ENCODE assay signal across 11 cellular contexts in the genomic region with DNA sequence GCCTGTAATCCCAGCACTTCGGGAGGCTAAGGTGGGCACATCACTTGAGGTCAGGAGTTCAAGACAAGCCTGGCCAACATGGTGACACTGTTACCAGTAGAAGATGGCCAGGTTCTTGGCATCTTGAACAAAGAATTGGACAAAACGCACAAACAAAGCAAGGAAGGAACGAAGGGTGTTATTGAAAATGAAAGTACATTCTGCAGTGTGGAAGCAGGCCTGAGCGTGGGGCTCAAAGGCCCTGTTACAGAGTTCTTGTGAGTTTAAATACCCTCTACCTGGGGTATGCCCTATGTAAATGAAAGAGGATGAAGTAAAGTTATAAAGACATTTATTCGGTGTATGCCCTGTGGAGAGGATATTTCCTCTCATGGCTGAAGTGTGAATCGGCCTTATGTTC. TPM values are rescaled to one million over a fixed set of nuclear protein-coding genes. Genes with fewer than 3 reads are reported as not detected.
A peak's percentile ranks its signal among the peaks of the same experiment; 100 is the strongest.
DNase-seq lines count a peak whose midpoint lies in the region; ATAC-seq and TF ChIP-seq lines count a peak whose summit lies in the region.
"Had no signal": no experiment of that assay in that cellular context is flagged by ENCODE, and none has a peak within 500 bp of the region (broad histone marks: within the 10 kb centered on the region; RNA-seq: fewer than 3 reads in every experiment).

No MANE protein-coding gene starts in this region.

- no peaks in the 10 kb centered on the region for H3K9me3 Mint-ChIP-seq in activated naive CD4-positive, alpha-beta T cell treated with anti-CD3 and anti-CD28 coated beads, Interleukin-2, amount 50 U/mL, for 24 hours
- H3K9me3 Mint-ChIP-seq in activated CD8-positive, alpha-beta T cell treated with anti-CD3 and anti-CD28 coated beads for 36 hours, result no peaks in the 10 kb centered on the region

- no peak for TF ChIP-seq CTCF in activated CD8-positive, alpha-beta T cell treated with anti-CD3 and anti-CD28 coated beads for 36 hours (IDR thresholded peaks at IDR 0.05)
- TF ChIP-seq CTCF in left lung (IDR thresholded peaks at IDR 0.05) (no peak), thoracic aorta (IDR thresholded peaks at IDR 0.05) (no peak)

- no peak for DNase-seq in activated naive CD4-positive, alpha-beta T cell treated with Interleukin-2 at 50 U/mL for 16 hours
- DNase-seq in activated CD8-positive, alpha-beta T cell treated with anti-CD3 and anti-CD28 coated beads for 36 hours, result peak; percentile 41
- DNase-seq in left lung (no peak), thoracic aorta (ENCODE audit: low spot score) (no peak), GOT3 (lab: John Stamatoyannopoulos, UW) (no peak), middle frontal gyrus (ENCODE audit: extremely low spot score, low spot score) (no peak)
- no peak for DNase-seq in activated CD4-positive, CD25-positive, alpha-beta regulatory T cell (lab: John Stamatoyannopoulos, UW)
- DNase-seq: EL, KG1, OCI-M1 had no signal

- H3K4me3 Mint-ChIP-seq in activated naive CD4-positive, alpha-beta T cell treated with anti-CD3 and anti-CD28 coated beads, Interleukin-2, amount 50 U/mL, for 24 hours, result peak overlapping the region; percentile 81
- peak overlapping the region; percentile 58 for H3K4me3 Mint-ChIP-seq in activated CD8-positive, alpha-beta T cell treated with anti-CD3 and anti-CD28 coated beads for 36 hours

- H3K4me1 Mint-ChIP-seq in activated naive CD4-positive, alpha-beta T cell treated with anti-CD3 and anti-CD28 coated beads, Interleukin-2, amount 50 U/mL, for 24 hours, result peaks cover 35% of the 10 kb centered on the region
- H3K4me1 Mint-ChIP-seq in activated CD8-positive, alpha-beta T cell treated with anti-CD3 and anti-CD28 coated beads for 36 hours (ENCODE audit: low read depth), result peaks cover 26% of the 10 kb centered on the region

- intact Hi-C loops in activated CD8-positive, alpha-beta T cell treated with anti-CD3 and anti-CD28 coated beads for 36 hours (cut with micrococcal nuclease), result no loop called here
- intact Hi-C loops in left lung (cut with DNase I), result no loop called here

- no peak for ATAC-seq in activated CD8-positive, alpha-beta T cell treated with anti-CD3 and anti-CD28 coated beads for 36 hours
- ATAC-seq in left lung, result peak; percentile 25
- no peak for ATAC-seq in thoracic aorta (ENCODE audit: insufficient number of reproducible peaks, low FRiP score, low read depth)

- H3K27me3 ChIP-seq in left lung (no peaks in the 10 kb centered on the region), thoracic aorta (replicated peaks; ENCODE audit: insufficient read depth) (no peaks in the 10 kb centered on the region)

- peak overlapping the region in 1 of 2 donors; percentile 26 for H3K27ac ChIP-seq in left lung
- H3K27ac ChIP-seq in thoracic aorta, result no peak overlapping the region

- POLR2A ChIA-PET in activated CD8-positive, alpha-beta T cell treated with anti-CD3 and anti-CD28 coated beads for 36 hours (lab: Charles Lee), result interaction anchor here (1.1 kb wide), 1 partner anchor 13 kb away, joined by 4 read pairs; no protein-coding TSS in a partner anchor

- no peaks in the 10 kb centered on the region for H3K9me3 ChIP-seq in left lung
- no peaks in the 10 kb centered on the region for H3K9me3 ChIP-seq in thoracic aorta

- CTCF ChIA-PET in activated CD8-positive, alpha-beta T cell treated with anti-CD3 and anti-CD28 coated beads for 36 hours (lab: Charles Lee), result interaction anchor here (1.0 kb wide), 1 partner anchor 10 kb away, joined by 3 read pairs; no protein-coding TSS in a partner anchor

- H3K4me3 ChIP-seq in left lung, result no peak overlapping the region
- H3K4me3 ChIP-seq in thoracic aorta, result peak overlapping the region; percentile 10

- no peaks in the 10 kb centered on the region for H3K27me3 Mint-ChIP-seq in activated naive CD4-positive, alpha-beta T cell treated with anti-CD3 and anti-CD28 coated beads, Interleukin-2, amount 50 U/mL, for 24 hours
- H3K27me3 Mint-ChIP-seq in activated CD8-positive, alpha-beta T cell treated with anti-CD3 and anti-CD28 coated beads for 36 hours, result no peaks in the 10 kb centered on the region

- no peaks in the 10 kb centered on the region for H3K36me3 ChIP-seq in left lung
- H3K36me3 ChIP-seq in thoracic aorta, result no peaks in the 10 kb centered on the region

- H3K27ac Mint-ChIP-seq in activated naive CD4-positive, alpha-beta T cell treated with anti-CD3 and anti-CD28 coated beads, Interleukin-2, amount 50 U/mL, for 24 hours, result peak overlapping the region; percentile 93
- H3K27ac Mint-ChIP-seq in activated CD8-positive, alpha-beta T cell treated with anti-CD3 and anti-CD28 coated beads for 36 hours, result peak overlapping the region; percentile 82

- H3K4me1 ChIP-seq in left lung (peaks cover 0 to 14% of the 10 kb centered on the region in 2 donors), thoracic aorta (ENCODE audit: control insufficient read depth in 1 of 2, low read depth in 2 of 2) (no peaks in the 10 kb centered on the region)

- no peaks in the 10 kb centered on the region for H3K36me3 Mint-ChIP-seq in activated naive CD4-positive, alpha-beta T cell treated with anti-CD3 and anti-CD28 coated beads, Interleukin-2, amount 50 U/mL, for 24 hours
- H3K36me3 Mint-ChIP-seq in activated CD8-positive, alpha-beta T cell treated with anti-CD3 and anti-CD28 coated beads for 36 hours (ENCODE audit: low read depth), result no peaks in the 10 kb centered on the region

RNA-seq across cellular contexts. Expression of a gene that starts 20.8 kb away (rescaled TPM):
- total RNA-seq in activated CD8-positive, alpha-beta T cell treated with anti-CD3 and anti-CD28 coated beads for 36 hours, result 10 to 100 TPM; 28.4 to 29.0 TPM
- total RNA-seq in left lung (10 to 100 TPM; 32.1 to 36.4 TPM), thoracic aorta (10 to 100 TPM; 30.7 to 97.6 TPM)
